Comparison of ENCODE assay signal across 7 cellular contexts in the genomic region with DNA sequence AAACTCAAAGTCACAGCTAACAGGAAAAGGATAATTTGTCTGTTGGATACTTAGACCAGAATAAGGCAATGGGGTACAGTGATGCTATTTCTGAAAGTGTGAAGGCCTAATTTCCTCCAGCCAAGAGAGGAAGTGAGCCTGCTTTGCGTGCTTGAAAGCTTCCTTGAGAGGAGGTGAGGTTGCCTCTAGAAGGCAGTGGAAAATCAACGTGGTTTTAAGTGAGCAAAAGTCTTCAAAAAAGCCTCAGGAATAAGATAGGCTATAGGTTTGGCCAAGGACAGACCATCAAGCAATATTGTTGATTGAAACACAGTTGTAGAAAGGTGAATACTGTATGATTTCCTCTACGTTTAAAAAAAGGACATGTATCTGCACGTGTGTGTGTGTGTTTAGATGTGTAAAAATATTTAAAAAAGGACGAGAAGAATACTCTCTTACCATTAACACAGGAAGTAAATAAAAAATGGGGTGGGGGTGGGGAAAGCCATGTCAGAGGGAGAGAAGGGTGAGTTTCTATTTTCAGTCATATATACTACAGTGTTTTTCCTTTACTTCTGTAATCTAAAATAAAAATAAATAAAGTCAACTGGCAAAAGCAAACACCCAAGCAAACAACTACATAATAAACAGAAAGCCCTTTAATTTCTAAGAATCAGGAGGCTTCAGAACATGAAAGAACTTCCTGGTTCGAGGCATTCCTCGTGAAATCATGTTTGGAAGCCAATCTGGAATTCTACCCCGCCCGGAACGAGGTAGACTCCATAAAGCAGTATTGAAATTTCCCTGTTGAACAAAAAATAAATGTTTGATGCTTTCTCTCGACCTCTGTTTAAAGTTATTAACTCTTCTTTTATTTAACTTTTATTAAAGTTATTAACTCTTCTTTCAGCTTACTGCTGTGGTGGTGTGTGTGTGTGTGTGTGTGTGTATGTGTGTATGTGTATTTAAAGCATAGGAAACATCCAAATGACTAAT.
DNase-seq lines count a peak whose midpoint lies in the region; ATAC-seq and TF ChIP-seq lines count a peak whose summit lies in the region.

No MANE protein-coding gene starts in this region.

- peak overlapping the region; percentile 96 for H2AFZ ChIP-seq in HCT116 (ENCODE audit: low read depth, low read length, poor library complexity, severe bottlenecking)

- CTCF ChIA-PET in HCT116 (lab: Charles Lee), result interaction anchor here (1.4 kb wide), 1 partner anchor 188 kb away, joined by 3 read pairs; no protein-coding TSS in a partner anchor

- no peaks in the 10 kb centered on the region for H4K20me1 ChIP-seq in HCT116 (ENCODE audit: insufficient read depth)

- H3K9me2 ChIP-seq in HCT116 (ENCODE audit: insufficient read depth), result no peaks in the 10 kb centered on the region

- H3K36me3 ChIP-seq in HCT116 (ENCODE audit: control insufficient read depth in 1 of 2, insufficient read depth in 2 of 2, low read length in 2 of 2) (no peaks in the 10 kb centered on the region), muscle layer of colon (ENCODE audit: insufficient read depth, low read length) (no peaks in the 10 kb centered on the region)

- TF ChIP-seq POLR2A in GM18505 (IDR thresholded peaks at IDR 0.05; ENCODE audit: borderline replicate concordance, extremely low read depth, insufficient read depth, insufficient read length), result no peak
- TF ChIP-seq POLR2A in HCT116 (IDR thresholded peaks at IDR 0.05; ENCODE audit: borderline replicate concordance, extremely low read depth, insufficient read depth, insufficient read length), result no peak

- H3K27me3 ChIP-seq in HCT116 (ENCODE audit: insufficient read depth, low read length) (no peaks in the 10 kb centered on the region), muscle layer of colon (ENCODE audit: control insufficient read depth in 1 of 2, insufficient read depth in 2 of 2, low read length in 2 of 2) (no peaks in the 10 kb centered on the region)

- peak overlapping the region; percentile 93 for H3K4me2 ChIP-seq in HCT116 (ENCODE audit: low read length)

- no peak for TF ChIP-seq RAD21 in HCT116 (IDR thresholded peaks at IDR 0.05; ENCODE audit: low read depth)

- ATAC-seq in GM18505 (IDR thresholded peaks at IDR 0.05; ENCODE audit: unreplicated experiment) (peak; percentile 67), HCT116 (no peak)

- BruUV-seq in HCT116 (replicated peaks; lab: Mats Ljungman, UMichigan), result no TSS peak

- POLR2A ChIA-PET in HCT116 (lab: Charles Lee), result interaction anchor here (1.6 to 3.8 kb wide), 3 partner anchors 129 to 155 kb away, joined by 4 to 28 read pairs (median 7); no protein-coding TSS in a partner anchor

- TF ChIP-seq CTCF in HCT116 (IDR thresholded peaks at IDR 0.05 in 2 of 3, conservative IDR thresholded peaks at IDR 0.05 in 1 of 3; ENCODE audit: borderline replicate concordance in 1 of 3, insufficient read depth in 1 of 3, low read depth in 2 of 3, low read length in 2 of 3), result no peak
- TF ChIP-seq CTCF in foreskin fibroblast (IDR thresholded peaks at IDR 0.05; ENCODE audit: low read depth, low read length), result no peak

- RAD21 ChIA-PET in HCT116 (lab: Charles Lee; ENCODE audit: low non-redundant PET in 1 of 2, low total read pairs in 2 of 2, uncharacterized antibody in 2 of 2, unreplicated experiment in 2 of 2), result no interaction called here

- intact Hi-C loops in HCT116 (cut with micrococcal nuclease), result no loop called here

- H3K9me3 ChIP-seq in HCT116 (ENCODE audit: control insufficient read depth in 1 of 2, insufficient read depth in 1 of 2, low read depth in 1 of 2, low read length in 2 of 2) (no peaks in the 10 kb centered on the region), muscle layer of colon (ENCODE audit: low read length) (no peaks in the 10 kb centered on the region)

- no peaks in the 10 kb centered on the region for H3K79me2 ChIP-seq in HCT116 (ENCODE audit: insufficient read depth, low read length)

- H3K4me3 ChIP-seq in HCT116 (replicated peaks in 1 of 2; ENCODE audit: low read depth in 1 of 2, low read length in 2 of 2), result no peak overlapping the region
- H3K4me3 ChIP-seq in muscle layer of colon (ENCODE audit: low read depth in 1 of 2, low read length in 2 of 2), result no peak overlapping the region
- no peak overlapping the region for H3K4me3 ChIP-seq in foreskin fibroblast (ENCODE audit: low read depth in 1 of 2, low read length in 2 of 2)

- peak overlapping the region; percentile 70 for H3K9ac ChIP-seq in HCT116 (ENCODE audit: low read length)
- H3K9ac ChIP-seq in muscle layer of colon (ENCODE audit: low read length), result peak overlapping the region; percentile 3

- H3K4me1 ChIP-seq in HCT116 (ENCODE audit: control insufficient read depth in 1 of 2, insufficient read depth in 2 of 2, low read length in 2 of 2), result peaks cover 43 to 65% of the 10 kb centered on the region in 2 experiments
- peaks cover 15% of the 10 kb centered on the region for H3K4me1 ChIP-seq in muscle layer of colon (ENCODE audit: insufficient read depth, low read length)

- DNase-seq in HCT116 (ENCODE audit: low read depth, low spot score) (no peak), NAMALWA (ENCODE audit: low spot score) (peak; percentile 82), epidermal melanocyte (ENCODE audit: insufficient read length, low spot score) (no peak), foreskin fibroblast (no peak)
- DNase-seq in activated naive CD8-positive, alpha-beta T cell treated with anti-CD3 and anti-CD28 coated beads, Interleukin-2, amount 50 U/mL, for 16 hours (ENCODE audit: low read depth, low spot score), result peak; percentile 4

- H3K27ac ChIP-seq in HCT116 (ENCODE audit: low read depth, low read length), result peak overlapping the region; percentile 81; the same call in 1 of the 2 replicates
- peak overlapping the region; percentile 55 for H3K27ac ChIP-seq in muscle layer of colon (ENCODE audit: low read depth, low read length)

TF ChIP-seq in HCT116, 20 proteins besides CTCF, POLR2A, EP300 and RAD21:
- TF ChIP-seq CEBPB (IDR thresholded peaks at IDR 0.05; ENCODE audit: low read depth) (no peak), FOSL1 (IDR thresholded peaks at IDR 0.05; ENCODE audit: low read depth) (no peak), TCF7L2 (IDR thresholded peaks at IDR 0.05; ENCODE audit: borderline replicate concordance, extremely low read depth, insufficient read depth, insufficient read length) (no peak), ELF1 (IDR thresholded peaks at IDR 0.05; ENCODE audit: borderline replicate concordance, low read depth) (0 out of 2 replicates have a peak, but pooled peaks have one; percentile 25), SP1 (IDR thresholded peaks at IDR 0.05; ENCODE audit: low read depth) (no peak), ZFX (IDR thresholded peaks at IDR 0.05) (no peak), EZH2phosphoT487 (IDR thresholded peaks at IDR 0.05; ENCODE audit: borderline replicate concordance) (no peak), CBX3 (IDR thresholded peaks at IDR 0.05; ENCODE audit: low read depth) (no peak), YY1 (IDR thresholded peaks at IDR 0.05; ENCODE audit: extremely low read depth, insufficient replicate concordance, low read depth, low read length) (no peak)

Comparison
In these comparisons a context has a peak if more than half of its experiments do, and no peak if none do; other contexts are left out.
1. DNase-seq: peak in NAMALWA (single experiment) and activated naive CD8-positive, alpha-beta T cell treated with anti-CD3 and anti-CD28 coated beads, Interleukin-2, amount 50 U/mL, for 16 hours (single experiment); none in HCT116 (single experiment), epidermal melanocyte (single experiment) and foreskin fibroblast (0 of 2).